18 cellular contexts compared by ENCODE assay signal in genomic region chr3:59866076-59866475, GRCh38.
DNase-seq lines count a peak whose midpoint lies in the region; ATAC-seq, FAIRE-seq and TF ChIP-seq lines count a peak whose summit lies in the region.
"Had no signal": no experiment of that assay in that cellular context is flagged by ENCODE, and none has a peak within 500 bp of the region (broad histone marks: within the 10 kb centered on the region; RNA-seq: fewer than 3 reads in every experiment).

No MANE protein-coding gene starts in this region.

- no peaks in the 10 kb centered on the region for H3K79me2 ChIP-seq in HepG2 (ENCODE audit: insufficient read depth, low read length)

- H3K4me3 ChIP-seq in right lobe of liver, result no peak overlapping the region
- H3K4me3 ChIP-seq in HepG2 (replicated peaks in 1 of 3; ENCODE audit: insufficient read depth in 1 of 3, low read depth in 2 of 3, low read length in 3 of 3), result no peak overlapping the region
- no peak overlapping the region for H3K4me3 ChIP-seq in epithelial cell of esophagus (ENCODE audit: low read length)
- no peak overlapping the region for H3K4me3 ChIP-seq in upper lobe of right lung
- H3K4me3 ChIP-seq: esophagus muscularis mucosa, PC-9, sigmoid colon, tibial nerve had no signal

- TF ChIP-seq EP300 in HepG2 (IDR thresholded peaks at IDR 0.05; ENCODE audit: low read depth in 2 of 2, low read length in 2 of 2), result no peak
- TF ChIP-seq EP300 in HepG2 (CRISPR knock-in tag; IDR thresholded peaks at IDR 0.05; ENCODE audit: borderline replicate concordance), result no peak

- H3K27ac ChIP-seq in right lobe of liver, result no peak overlapping the region
- no peak overlapping the region for H3K27ac ChIP-seq in HepG2 (ENCODE audit: extremely low read length, insufficient read depth, low read length)
- no peak overlapping the region for H3K27ac ChIP-seq in upper lobe of right lung
- H3K27ac ChIP-seq: esophagus muscularis mucosa, PC-9, sigmoid colon, tibial nerve had no signal

- H3K9ac ChIP-seq in HepG2 (ENCODE audit: insufficient read depth, low read depth, low read length), result no peak overlapping the region

- no peaks in the 10 kb centered on the region for H3K27me3 ChIP-seq in right lobe of liver
- H3K27me3 ChIP-seq in HepG2 (ENCODE audit: control insufficient read depth in 1 of 2, insufficient read depth in 2 of 2, low read length in 2 of 2), result no peaks in the 10 kb centered on the region
- no peaks in the 10 kb centered on the region for H3K27me3 ChIP-seq in upper lobe of right lung
- H3K27me3 ChIP-seq: esophagus muscularis mucosa, sigmoid colon, tibial nerve had no signal

- POLR2A ChIA-PET in HepG2 (lab: Yijun Ruan, JAX), result no interaction called here

- no peak for TF ChIP-seq RAD21 in HepG2 (CRISPR knock-in tag; IDR thresholded peaks at IDR 0.05)

- TF ChIP-seq POLR2A in right lobe of liver (IDR thresholded peaks at IDR 0.05), result no peak
- TF ChIP-seq POLR2A in HepG2 (IDR thresholded peaks at IDR 0.05; ENCODE audit: insufficient read depth in 1 of 2, low read depth in 2 of 2, low read length in 2 of 2), result no peak

- WGBS in right lobe of liver (ENCODE audit: insufficient coverage, low coverage, low lambda C conversion rate, missing lambda C conversion rate), result 73% methylated on average over 3 of the region's 5 CpGs
- WGBS in HepG2 (ENCODE audit: low lambda C conversion rate), result 3% methylated on average over 5 of the region's 5 CpGs

- H3K4me2 ChIP-seq in HepG2 (ENCODE audit: low read depth, low read length), result no peak overlapping the region
- H3K4me2 ChIP-seq: PC-9 had no signal

- TF ChIP-seq CTCF in right lobe of liver (IDR thresholded peaks at IDR 0.05) (no peak), HepG2 (CRISPR knock-in tag; IDR thresholded peaks at IDR 0.05) (no peak), epithelial cell of esophagus (IDR thresholded peaks at IDR 0.05; ENCODE audit: insufficient read depth, low read depth, low read length, missing control alignments) (no peak), upper lobe of right lung (IDR thresholded peaks at IDR 0.05) (no peak)

- DNase-seq in right lobe of liver, result no peak
- no peak for DNase-seq in HepG2 (ENCODE audit: low spot score)
- peak; percentile 12 for DNase-seq in NCI-H69 (lab: John Stamatoyannopoulos, UW)
- DNase-seq in epithelial cell of esophagus (ENCODE audit: low read depth), result peak; percentile 27
- no peak for DNase-seq in upper lobe of right lung
- DNase-seq in retina, result no peak
- DNase-seq in HuH-7.5 (ENCODE audit: low spot score), result no peak
- DNase-seq: activated CD8-positive, alpha-beta memory T cell treated with anti-CD3 and anti-CD28 coated beads for 24 hours; central memory CD4-positive, alpha-beta T cell; NCI-H1417 treated with DMSO at 0.1 percent for 48 hours; NCI-H526 treated with DMSO at 0.1 percent for 48 hours; PC-9; sigmoid colon; stimulated activated naive CD4-positive, alpha-beta T cell had no signal

- intact Hi-C loops in right lobe of liver (cut with DNase I), result no loop called here
- intact Hi-C loops in HepG2 (cut with micrococcal nuclease; ENCODE audit: unreplicated experiment), result no loop called here
- intact Hi-C loops in upper lobe of right lung (cut with DNase I), result no loop called here

- ATAC-seq in right lobe of liver (peak in 3 of 4 donors; percentile 23 to 52 (median 34)), HepG2 (no peak), upper lobe of right lung (peak; percentile 51), HG03342 (IDR thresholded peaks at IDR 0.05; ENCODE audit: unreplicated experiment) (no peak)
- ATAC-seq: activated CD4-positive, CD25-positive, alpha-beta regulatory T cell treated with anti-CD3 and anti-CD28 coated beads, Interleukin-2, amount 50 U/mL, for 24 hours had no signal

- in situ Hi-C loops in HepG2 (cut with HindIII; ENCODE audit: extremely low pct_ligation_motif_present, low pct_unique_long_range_greater_than_20kb), result loop anchor here (25.0 kb wide), 1 partner anchor 654 kb away; no protein-coding TSS in a partner anchor

- no peaks in the 10 kb centered on the region for H4K20me1 ChIP-seq in HepG2 (ENCODE audit: insufficient read depth, low read length)

- CTCF ChIA-PET in HepG2 (lab: Yijun Ruan, JAX; ENCODE audit: low intra/inter-chr PET ratio, low total read pairs), result no interaction called here

- H3K4me1 ChIP-seq in right lobe of liver, result no peaks in the 10 kb centered on the region
- no peaks in the 10 kb centered on the region for H3K4me1 ChIP-seq in HepG2 (ENCODE audit: insufficient read depth, low read length)
- H3K4me1 ChIP-seq in upper lobe of right lung, result no peaks in the 10 kb centered on the region
- H3K4me1 ChIP-seq: esophagus muscularis mucosa, sigmoid colon, tibial nerve had no signal

- H3K36me3 ChIP-seq in right lobe of liver (no peaks in the 10 kb centered on the region), HepG2 (replicated peaks in 1 of 2; ENCODE audit: control insufficient read depth in 1 of 2, insufficient read depth in 2 of 2, low read length in 2 of 2) (no peaks in the 10 kb centered on the region), upper lobe of right lung (no peaks in the 10 kb centered on the region)
- H3K36me3 ChIP-seq: esophagus muscularis mucosa, sigmoid colon, tibial nerve had no signal

- H3K9me3 ChIP-seq in right lobe of liver (no peaks in the 10 kb centered on the region), HepG2 (ENCODE audit: low read length) (no peaks in the 10 kb centered on the region), upper lobe of right lung (no peaks in the 10 kb centered on the region)
- H3K9me3 ChIP-seq: esophagus muscularis mucosa, sigmoid colon, tibial nerve had no signal

- H2AFZ ChIP-seq in HepG2 (ENCODE audit: low read length), result no peak overlapping the region
- H2AFZ ChIP-seq: PC-9 had no signal

- FAIRE-seq in HepG2 (lab: Jason Lieb, UNC), result no peak

- BruUV-seq in HepG2 (replicated peaks; lab: Mats Ljungman, UMichigan), result no TSS peak

TF ChIP-seq in HepG2, 621 proteins besides CTCF, POLR2A, EP300 and RAD21 (continues in another document):
- TF ChIP-seq YEATS2 (CRISPR knock-in tag; IDR thresholded peaks at IDR 0.05; ENCODE audit: borderline replicate concordance), result no peak
- no peak for TF ChIP-seq ZNF850 (CRISPR knock-in tag; conservative IDR thresholded peaks at IDR 0.05)
- TF ChIP-seq RFX3 (CRISPR knock-in tag; IDR thresholded peaks at IDR 0.05), result no peak
- no peak for TF ChIP-seq ZNF10 (CRISPR knock-in tag; IDR thresholded peaks at IDR 0.05; ENCODE audit: borderline replicate concordance, low read depth)
- no peak for TF ChIP-seq ZNF205 (CRISPR knock-in tag; IDR thresholded peaks at IDR 0.05)
- TF ChIP-seq DNMT1 (CRISPR knock-in tag; IDR thresholded peaks at IDR 0.05), result no peak
- TF ChIP-seq CEBPZ (IDR thresholded peaks at IDR 0.05; ENCODE audit: low read length), result no peak
- TF ChIP-seq ZNF558 (CRISPR knock-in tag; IDR thresholded peaks at IDR 0.05; ENCODE audit: borderline replicate concordance), result no peak

Comparison
In these comparisons a context has a peak if more than half of its experiments do, and no peak if none do; other contexts are left out.
1. ATAC-seq: peak in right lobe of liver (3 of 4) and upper lobe of right lung (single experiment); none in HepG2 (single experiment) and HG03342 (single experiment).
2. DNase-seq: peak in NCI-H69 (single experiment) and epithelial cell of esophagus (single experiment); none in right lobe of liver (0 of 3), HepG2 (single experiment), upper lobe of right lung (single experiment), retina (single experiment) and HuH-7.5 (single experiment).